Comparison of ENCODE assay signal across 24 cellular contexts in the genomic region with DNA sequence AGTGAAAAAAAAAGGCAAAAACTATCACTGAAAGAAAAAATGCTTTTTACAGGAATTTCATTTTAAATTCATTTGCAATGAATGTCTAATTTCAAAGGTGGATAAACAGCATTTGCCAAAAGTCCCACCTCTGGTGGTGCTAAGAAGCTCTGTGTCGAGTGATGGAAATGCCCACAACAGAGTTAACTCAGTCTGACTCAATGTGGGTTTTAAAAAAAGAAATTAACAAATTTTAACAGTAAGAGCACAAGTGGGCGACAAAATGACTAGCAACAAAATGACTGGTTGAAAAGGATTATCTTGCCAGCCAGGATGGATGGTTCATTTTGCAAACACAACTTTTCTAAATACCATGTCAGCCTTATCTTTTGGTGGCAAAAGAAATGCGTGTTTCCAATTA. TPM values are rescaled to one million over a fixed set of nuclear protein-coding genes. Genes with fewer than 3 reads are reported as not detected.
DNase-seq lines count a peak whose midpoint lies in the region; ATAC-seq and TF ChIP-seq lines count a peak whose summit lies in the region.
"Had no signal": no experiment of that assay in that cellular context is flagged by ENCODE, and none has a peak within 500 bp of the region (broad histone marks: within the 10 kb centered on the region; RNA-seq: fewer than 3 reads in every experiment).

No MANE protein-coding gene starts in this region.

- no peaks in the 10 kb centered on the region for H3K36me3 Mint-ChIP-seq in activated CD4-positive, alpha-beta memory T cell treated with anti-CD3 and anti-CD28 coated beads for 36 hours
- H3K36me3 Mint-ChIP-seq in activated CD4-positive, alpha-beta memory T cell treated with anti-CD3 and anti-CD28 coated beads, Interleukin-2, amount 10 ng/mL, durations not matched to agents 7 days and 5 days (ENCODE audit: low read depth) = peaks cover 8% of the 10 kb centered on the region
- H3K36me3 Mint-ChIP-seq in CD8-positive, alpha-beta memory T cell = peaks cover 0 to 1% (median 0%) of the 10 kb centered on the region in 3 donors
- H3K36me3 Mint-ChIP-seq in activated CD8-positive, alpha-beta T cell treated with anti-CD3 and anti-CD28 coated beads for 36 hours (ENCODE audit: low read depth) = peaks cover 14% of the 10 kb centered on the region
- H3K36me3 Mint-ChIP-seq in naive thymus-derived CD4-positive, alpha-beta T cell = peaks cover 0 to 10% (median 0%) of the 10 kb centered on the region in 5 donors

- intact Hi-C loops in activated CD4-positive, alpha-beta memory T cell treated with anti-CD3 and anti-CD28 coated beads for 36 hours (cut with micrococcal nuclease) = loop anchor here (1.0 kb wide), 4 partner anchors 27 to 410 kb away; no protein-coding TSS in a partner anchor
- intact Hi-C loops in activated CD8-positive, alpha-beta T cell treated with anti-CD3 and anti-CD28 coated beads for 36 hours (cut with micrococcal nuclease) = loop anchor here (2.0 kb wide), 1 partner anchor 14 kb away; a partner anchor contains a TSS
- intact Hi-C loops in naive thymus-derived CD4-positive, alpha-beta T cell (cut with micrococcal nuclease) = no loop called here

- DNase-seq in activated CD4-positive, alpha-beta memory T cell treated with anti-CD3 and anti-CD28 coated beads for 36 hours = peak; percentile 51
- no peak for DNase-seq in activated CD4-positive, alpha-beta memory T cell treated with anti-CD3 and anti-CD28 coated beads, Interleukin-2, amount 10 ng/mL, durations not matched to agents 7 days and 5 days
- DNase-seq in CD8-positive, alpha-beta memory T cell = no peak
- DNase-seq in activated CD8-positive, alpha-beta T cell treated with anti-CD3 and anti-CD28 coated beads for 36 hours = peak; percentile 70
- DNase-seq in naive thymus-derived CD4-positive, alpha-beta T cell = no peak
- DNase-seq in WERI-Rb-1 = no peak
- DNase-seq: activated gamma-delta T cell; C1 segment of cervical spinal cord; DMS153; effector CD8-positive, alpha-beta T cell; HFFc6; KBM-7; mesenchymal stem cell; NCI-H1694; NCI-H226; NCI-H82; nephron progenitor cell; testis had no signal

- ATAC-seq in activated CD8-positive, alpha-beta T cell treated with anti-CD3 and anti-CD28 coated beads for 36 hours = peak; percentile 52
- ATAC-seq in naive thymus-derived CD4-positive, alpha-beta T cell = no peak
- ATAC-seq in GM19467 (IDR thresholded peaks at IDR 0.05; ENCODE audit: unreplicated experiment) (no peak), gastroesophageal sphincter (no peak)

- no peaks in the 10 kb centered on the region for H3K36me3 ChIP-seq in CD8-positive, alpha-beta memory T cell (ENCODE audit: insufficient read depth, low read length)
- no peaks in the 10 kb centered on the region for H3K36me3 ChIP-seq in naive thymus-derived CD4-positive, alpha-beta T cell (ENCODE audit: control insufficient read depth in 2 of 3, insufficient read depth in 3 of 3, low read length in 3 of 3)
- H3K36me3 ChIP-seq in WERI-Rb-1 (no peaks in the 10 kb centered on the region), gastroesophageal sphincter (no peaks in the 10 kb centered on the region)
- H3K36me3 ChIP-seq: esophagus muscularis mucosa, SJSA1 had no signal

- H3K4me3 Mint-ChIP-seq in activated CD4-positive, alpha-beta memory T cell treated with anti-CD3 and anti-CD28 coated beads for 36 hours = no peak overlapping the region
- no peak overlapping the region for H3K4me3 Mint-ChIP-seq in activated CD4-positive, alpha-beta memory T cell treated with anti-CD3 and anti-CD28 coated beads, Interleukin-2, amount 10 ng/mL, durations not matched to agents 7 days and 5 days
- peak overlapping the region in 1 of 7 donors; percentile 20 for H3K4me3 Mint-ChIP-seq in CD8-positive, alpha-beta memory T cell
- peak overlapping the region; percentile 24 for H3K4me3 Mint-ChIP-seq in activated CD8-positive, alpha-beta T cell treated with anti-CD3 and anti-CD28 coated beads for 36 hours
- H3K4me3 Mint-ChIP-seq in naive thymus-derived CD4-positive, alpha-beta T cell = no peak overlapping the region
- H3K4me3 Mint-ChIP-seq: HFFc6, nephron progenitor cell had no signal

- TF ChIP-seq EP300 in gastroesophageal sphincter (IDR thresholded peaks at IDR 0.05) = no peak

- H3K4me1 ChIP-seq in CD8-positive, alpha-beta memory T cell (ENCODE audit: insufficient read depth, low read length) = peaks cover 82% of the 10 kb centered on the region
- peaks cover 55 to 65% of the 10 kb centered on the region in 2 donors for H3K4me1 ChIP-seq in naive thymus-derived CD4-positive, alpha-beta T cell (ENCODE audit: control insufficient read depth in 2 of 2, insufficient read depth in 2 of 2, low read length in 2 of 2)
- no peaks in the 10 kb centered on the region for H3K4me1 ChIP-seq in gastroesophageal sphincter
- H3K4me1 ChIP-seq: testis had no signal

- no peak for TF ChIP-seq POLR2A in gastroesophageal sphincter (IDR thresholded peaks at IDR 0.05)

- H3K9me3 Mint-ChIP-seq in activated CD4-positive, alpha-beta memory T cell treated with anti-CD3 and anti-CD28 coated beads for 36 hours = peaks cover under 1% of the 10 kb centered on the region
- H3K9me3 Mint-ChIP-seq in activated CD4-positive, alpha-beta memory T cell treated with anti-CD3 and anti-CD28 coated beads, Interleukin-2, amount 10 ng/mL, durations not matched to agents 7 days and 5 days = no peaks in the 10 kb centered on the region
- H3K9me3 Mint-ChIP-seq in CD8-positive, alpha-beta memory T cell = peaks cover 0 to 1% (median 0%) of the 10 kb centered on the region in 5 donors
- H3K9me3 Mint-ChIP-seq in activated CD8-positive, alpha-beta T cell treated with anti-CD3 and anti-CD28 coated beads for 36 hours = peaks cover 9% of the 10 kb centered on the region
- peaks cover 0 to 3% (median 0%) of the 10 kb centered on the region in 11 donors for H3K9me3 Mint-ChIP-seq in naive thymus-derived CD4-positive, alpha-beta T cell
- H3K9me3 Mint-ChIP-seq: HFFc6, nephron progenitor cell had no signal

- H3K27me3 Mint-ChIP-seq in activated CD4-positive, alpha-beta memory T cell treated with anti-CD3 and anti-CD28 coated beads for 36 hours = no peaks in the 10 kb centered on the region
- H3K27me3 Mint-ChIP-seq in activated CD4-positive, alpha-beta memory T cell treated with anti-CD3 and anti-CD28 coated beads, Interleukin-2, amount 10 ng/mL, durations not matched to agents 7 days and 5 days = peaks cover 3% of the 10 kb centered on the region
- no peaks in the 10 kb centered on the region for H3K27me3 Mint-ChIP-seq in CD8-positive, alpha-beta memory T cell
- H3K27me3 Mint-ChIP-seq in activated CD8-positive, alpha-beta T cell treated with anti-CD3 and anti-CD28 coated beads for 36 hours = no peaks in the 10 kb centered on the region
- no peaks in the 10 kb centered on the region for H3K27me3 Mint-ChIP-seq in naive thymus-derived CD4-positive, alpha-beta T cell

- H3K4me1 Mint-ChIP-seq in activated CD4-positive, alpha-beta memory T cell treated with anti-CD3 and anti-CD28 coated beads for 36 hours (ENCODE audit: low read depth) = peaks cover 96% of the 10 kb centered on the region
- H3K4me1 Mint-ChIP-seq in activated CD4-positive, alpha-beta memory T cell treated with anti-CD3 and anti-CD28 coated beads, Interleukin-2, amount 10 ng/mL, durations not matched to agents 7 days and 5 days = peaks cover 79% of the 10 kb centered on the region
- peaks cover 84 to 98% (median 97%) of the 10 kb centered on the region in 3 donors for H3K4me1 Mint-ChIP-seq in CD8-positive, alpha-beta memory T cell
- H3K4me1 Mint-ChIP-seq in activated CD8-positive, alpha-beta T cell treated with anti-CD3 and anti-CD28 coated beads for 36 hours (ENCODE audit: low read depth) = peaks cover 96% of the 10 kb centered on the region
- peaks cover 60 to 93% (median 83%) of the 10 kb centered on the region in 7 donors for H3K4me1 Mint-ChIP-seq in naive thymus-derived CD4-positive, alpha-beta T cell
- H3K4me1 Mint-ChIP-seq: nephron progenitor cell had no signal

- H3K9me3 ChIP-seq in CD8-positive, alpha-beta memory T cell (ENCODE audit: low read length) = no peaks in the 10 kb centered on the region
- H3K9me3 ChIP-seq in naive thymus-derived CD4-positive, alpha-beta T cell (ENCODE audit: control insufficient read depth in 2 of 3, low read length in 3 of 3) = no peaks in the 10 kb centered on the region
- H3K9me3 ChIP-seq in WERI-Rb-1 (ENCODE audit: severe bottlenecking) = no peaks in the 10 kb centered on the region
- H3K9me3 ChIP-seq in gastroesophageal sphincter = no peaks in the 10 kb centered on the region
- H3K9me3 ChIP-seq: SJSA1, testis had no signal

- 69 to 81% methylated on average over 3 of the region's 3 CpGs for WGBS in gastroesophageal sphincter (ENCODE audit: low coverage in 1 of 2), 2 donors

- no peak overlapping the region for H3K27ac ChIP-seq in CD8-positive, alpha-beta memory T cell (ENCODE audit: low read depth, low read length)
- no peak overlapping the region for H3K27ac ChIP-seq in naive thymus-derived CD4-positive, alpha-beta T cell (ENCODE audit: low read depth, low read length)
- H3K27ac ChIP-seq in WERI-Rb-1 (no peak overlapping the region), gastroesophageal sphincter (no peak overlapping the region)
- H3K27ac ChIP-seq: esophagus muscularis mucosa, SJSA1, testis had no signal

- no peak for TF ChIP-seq CTCF in activated CD8-positive, alpha-beta T cell treated with anti-CD3 and anti-CD28 coated beads for 36 hours (IDR thresholded peaks at IDR 0.05)
- no peak for TF ChIP-seq CTCF in WERI-Rb-1 (IDR thresholded peaks at IDR 0.05; ENCODE audit: low read depth, low read length)
- TF ChIP-seq CTCF in gastroesophageal sphincter (IDR thresholded peaks at IDR 0.05) = no peak

- H3K27ac Mint-ChIP-seq in activated CD4-positive, alpha-beta memory T cell treated with anti-CD3 and anti-CD28 coated beads for 36 hours = peak overlapping the region; percentile 87
- no peak overlapping the region for H3K27ac Mint-ChIP-seq in activated CD4-positive, alpha-beta memory T cell treated with anti-CD3 and anti-CD28 coated beads, Interleukin-2, amount 10 ng/mL, durations not matched to agents 7 days and 5 days
- peak overlapping the region in 7 of 8 donors; percentile 7 to 99 (median 78) for H3K27ac Mint-ChIP-seq in CD8-positive, alpha-beta memory T cell
- peak overlapping the region; percentile 95 for H3K27ac Mint-ChIP-seq in activated CD8-positive, alpha-beta T cell treated with anti-CD3 and anti-CD28 coated beads for 36 hours
- peak overlapping the region in 6 of 9 donors; percentile 33 to 98 (median 97) for H3K27ac Mint-ChIP-seq in naive thymus-derived CD4-positive, alpha-beta T cell
- H3K27ac Mint-ChIP-seq: HFFc6, nephron progenitor cell had no signal

- POLR2A ChIA-PET in activated CD4-positive, alpha-beta memory T cell treated with anti-CD3 and anti-CD28 coated beads for 36 hours (lab: Charles Lee) = interaction anchor here (0.6 to 9.6 kb wide), 8 partner anchors 9 to 44 kb away, joined by 3 to 69 read pairs (median 4); a partner anchor contains a TSS
- POLR2A ChIA-PET in activated CD4-positive, alpha-beta memory T cell treated with anti-CD3 and anti-CD28 coated beads, Interleukin-2, amount 10 ng/mL, durations not matched to agents 7 days and 5 days (lab: Charles Lee) = interaction anchor here (14.8 kb wide), 1 partner anchor 18 kb away, joined by 356 read pairs; a partner anchor contains a TSS
- POLR2A ChIA-PET in CD8-positive, alpha-beta memory T cell (lab: Charles Lee) = interaction anchor here (1.4 kb wide), 1 partner anchor 17 kb away, joined by 4 read pairs; no protein-coding TSS in a partner anchor
- POLR2A ChIA-PET in activated CD8-positive, alpha-beta T cell treated with anti-CD3 and anti-CD28 coated beads for 36 hours (lab: Charles Lee) = interaction anchor here (1.2 to 19.9 kb wide), 7 partner anchors 10 to 41 kb away, joined by 3 to 327 read pairs (median 8); a partner anchor contains a TSS
- POLR2A ChIA-PET in naive thymus-derived CD4-positive, alpha-beta T cell (lab: Charles Lee) = interaction anchor here (4.9 kb wide), 1 partner anchor 16 kb away, joined by 41 read pairs; a partner anchor contains a TSS

- H3K4me3 ChIP-seq in CD8-positive, alpha-beta memory T cell (ENCODE audit: low read length) = no peak overlapping the region
- H3K4me3 ChIP-seq in naive thymus-derived CD4-positive, alpha-beta T cell (ENCODE audit: low read length) = no peak overlapping the region
- H3K4me3 ChIP-seq in WERI-Rb-1 (ENCODE audit: low read depth, low read length) (no peak overlapping the region), gastroesophageal sphincter (no peak overlapping the region)
- H3K4me3 ChIP-seq: esophagus muscularis mucosa, SJSA1, skin epidermis, testis had no signal

- no peaks in the 10 kb centered on the region for H3K27me3 ChIP-seq in CD8-positive, alpha-beta memory T cell (ENCODE audit: insufficient read depth, low read length, poor library complexity, severe bottlenecking)
- no peaks in the 10 kb centered on the region for H3K27me3 ChIP-seq in naive thymus-derived CD4-positive, alpha-beta T cell (ENCODE audit: control insufficient read depth in 2 of 2, insufficient read depth in 2 of 2, low read length in 2 of 2)
- no peaks in the 10 kb centered on the region for H3K27me3 ChIP-seq in WERI-Rb-1 (ENCODE audit: insufficient read depth, low read depth, severe bottlenecking)
- H3K27me3 ChIP-seq in gastroesophageal sphincter = peaks cover 30% of the 10 kb centered on the region
- H3K27me3 ChIP-seq: SJSA1, testis had no signal

- CTCF ChIA-PET in activated CD4-positive, alpha-beta memory T cell treated with anti-CD3 and anti-CD28 coated beads for 36 hours (lab: Charles Lee) = interaction anchor here (1.1 to 12.4 kb wide), 4 partner anchors 16 to 51 kb away, joined by 3 to 93 read pairs (median 8); a partner anchor contains a TSS
- CTCF ChIA-PET in activated CD4-positive, alpha-beta memory T cell treated with anti-CD3 and anti-CD28 coated beads, Interleukin-2, amount 10 ng/mL, durations not matched to agents 7 days and 5 days (lab: Charles Lee) = interaction anchor here (1.6 to 2.5 kb wide), 2 partner anchors 14 to 45 kb away, joined by 5 to 10 read pairs; a partner anchor contains a TSS
- CTCF ChIA-PET in CD8-positive, alpha-beta memory T cell (lab: Charles Lee) = interaction anchor here (1.1 to 6.9 kb wide), 3 partner anchors 17 to 50 kb away, joined by 4 to 38 read pairs (median 5); no protein-coding TSS in a partner anchor
- CTCF ChIA-PET in activated CD8-positive, alpha-beta T cell treated with anti-CD3 and anti-CD28 coated beads for 36 hours (lab: Charles Lee) = interaction anchor here (0.7 to 4.9 kb wide), 10 partner anchors 9 to 50 kb away, joined by 3 to 29 read pairs (median 4); a partner anchor contains a TSS
- CTCF ChIA-PET in naive thymus-derived CD4-positive, alpha-beta T cell (lab: Charles Lee) = no interaction called here

RNA-seq across cellular contexts. Expression of a gene that starts 14.3 kb away (rescaled TPM):
- 10 to 100 TPM; 40.1 to 41.6 TPM for total RNA-seq in activated CD4-positive, alpha-beta memory T cell treated with anti-CD3 and anti-CD28 coated beads for 36 hours
- 10 to 100 TPM; 52.0 to 53.2 TPM for total RNA-seq in activated CD4-positive, alpha-beta memory T cell treated with anti-CD3 and anti-CD28 coated beads, Interleukin-2, amount 10 ng/mL, durations not matched to agents 7 days and 5 days
- total RNA-seq in CD8-positive, alpha-beta memory T cell = 100 to 1,000 TPM; 140 to 145 TPM
- polyA plus RNA-seq in CD8-positive, alpha-beta memory T cell = 193 TPM
- total RNA-seq in activated CD8-positive, alpha-beta T cell treated with anti-CD3 and anti-CD28 coated beads for 36 hours = 100 to 1,000 TPM; 112 to 113 TPM
- 100 to 1,000 TPM in 2 of 5 experiments, 10 to 100 TPM in 3; 53.5 to 222 (median 84.0) TPM for total RNA-seq in naive thymus-derived CD4-positive, alpha-beta T cell
- polyA plus RNA-seq in naive thymus-derived CD4-positive, alpha-beta T cell = 100 to 1,000 TPM; 151 to 210 TPM
- total RNA-seq in gastroesophageal sphincter = 1 to 10 TPM; 1.0 to 4.3 (median 1.9) TPM
- total RNA-seq: glomerular endothelial cell, HFFc6 had no signal

RNA-seq across cellular contexts. Expression of a gene that starts 59.1 kb away (rescaled TPM):
- 1 to 10 TPM; 6.1 to 6.8 TPM for total RNA-seq in activated CD4-positive, alpha-beta memory T cell treated with anti-CD3 and anti-CD28 coated beads for 36 hours
- 1 to 10 TPM; 3.4 to 3.7 TPM for total RNA-seq in activated CD4-positive, alpha-beta memory T cell treated with anti-CD3 and anti-CD28 coated beads, Interleukin-2, amount 10 ng/mL, durations not matched to agents 7 days and 5 days
- total RNA-seq in CD8-positive, alpha-beta memory T cell = 1 to 10 TPM; 4.2 to 4.4 TPM
- polyA plus RNA-seq in CD8-positive, alpha-beta memory T cell = 3.3 TPM
- 1 to 10 TPM; 4.2 TPM for total RNA-seq in activated CD8-positive, alpha-beta T cell treated with anti-CD3 and anti-CD28 coated beads for 36 hours
- total RNA-seq in naive thymus-derived CD4-positive, alpha-beta T cell = 1 to 10 TPM; 1.3 to 3.6 (median 2.7) TPM
- 1 to 10 TPM; 2.1 to 2.4 TPM for polyA plus RNA-seq in naive thymus-derived CD4-positive, alpha-beta T cell
- total RNA-seq in gastroesophageal sphincter = 10 to 100 TPM in 3 of 4 donors, 1 to 10 TPM in 1; 6.7 to 23.1 (median 13.0) TPM

Comparison
In these comparisons a context has a peak if more than half of its experiments do, and no peak if none do; other contexts are left out.
1. DNase-seq: peak in activated CD4-positive, alpha-beta memory T cell treated with anti-CD3 and anti-CD28 coated beads for 36 hours (single experiment) and activated CD8-positive, alpha-beta T cell treated with anti-CD3 and anti-CD28 coated beads for 36 hours (single experiment); none in activated CD4-positive, alpha-beta memory T cell treated with anti-CD3 and anti-CD28 coated beads, Interleukin-2, amount 10 ng/mL, durations not matched to agents 7 days and 5 days (single experiment), CD8-positive, alpha-beta memory T cell (0 of 5), naive thymus-derived CD4-positive, alpha-beta T cell (0 of 9) and WERI-Rb-1 (single experiment).
2. RNA of a gene that starts 14.3 kb away (total RNA-seq): 140 to 145 TPM in CD8-positive, alpha-beta memory T cell, 112 to 113 TPM in activated CD8-positive, alpha-beta T cell treated with anti-CD3 and anti-CD28 coated beads for 36 hours, 53.5 to 222 TPM in naive thymus-derived CD4-positive, alpha-beta T cell, 52.0 to 53.2 TPM in activated CD4-positive, alpha-beta memory T cell treated with anti-CD3 and anti-CD28 coated beads, Interleukin-2, amount 10 ng/mL, durations not matched to agents 7 days and 5 days and 40.1 to 41.6 TPM in activated CD4-positive, alpha-beta memory T cell treated with anti-CD3 and anti-CD28 coated beads for 36 hours; 1.0 to 4.3 TPM in gastroesophageal sphincter; every median in the first group is over 4 times any median in the second.
3. intact Hi-C loops: an anchor here in activated CD4-positive, alpha-beta memory T cell treated with anti-CD3 and anti-CD28 coated beads for 36 hours (1.0 kb wide) and activated CD8-positive, alpha-beta T cell treated with anti-CD3 and anti-CD28 coated beads for 36 hours (2.0 kb wide); none called in naive thymus-derived CD4-positive, alpha-beta T cell.